ENCODE assay signal across 20 cellular contexts in the genomic region with DNA sequence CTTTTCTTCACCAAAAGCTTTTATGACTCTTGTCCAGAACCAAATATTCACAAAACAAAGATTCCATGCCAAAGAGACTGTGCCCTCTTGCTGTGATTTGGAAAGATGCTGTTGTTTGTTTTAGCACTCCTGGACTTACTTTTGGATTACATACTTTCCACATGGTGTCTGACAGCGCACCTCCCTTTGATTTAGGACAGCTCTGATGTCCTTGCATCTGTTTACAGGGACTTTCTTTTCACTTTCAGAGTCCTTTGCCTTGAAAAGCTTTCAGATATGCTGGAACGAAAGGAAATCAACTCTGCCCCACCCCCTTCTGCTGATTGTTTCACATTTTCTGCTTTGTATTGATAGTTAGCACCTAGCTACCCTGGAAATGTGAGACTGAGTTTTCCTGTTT.
DNase-seq lines count a peak whose midpoint lies in the region; ATAC-seq, FAIRE-seq and TF ChIP-seq lines count a peak whose summit lies in the region.
"Had no signal": no experiment of that assay in that cellular context is flagged by ENCODE, and none has a peak within 500 bp of the region (broad histone marks: within the 10 kb centered on the region; RNA-seq: fewer than 3 reads in every experiment).

No MANE protein-coding gene starts in this region.

- H3K9me3 ChIP-seq in keratinocyte (ENCODE audit: control insufficient read depth, low read depth, low read length), result no peaks in the 10 kb centered on the region
- no peaks in the 10 kb centered on the region for H3K9me3 ChIP-seq in stomach smooth muscle (ENCODE audit: control insufficient read depth in 2 of 2, low read length in 2 of 2)
- H3K9me3 ChIP-seq: body of pancreas, SJSA1 had no signal

- TF ChIP-seq CTCF in keratinocyte (optimal IDR thresholded peaks at IDR 0.05 in 1 of 3, IDR thresholded peaks at IDR 0.05 in 1 of 3, conservative IDR thresholded peaks at IDR 0.05 in 1 of 3; ENCODE audit: extremely low read depth in 1 of 3, insufficient read depth in 2 of 3, low read length in 3 of 3), result no peak

- no peak for FAIRE-seq in keratinocyte (lab: Jason Lieb, UNC)
- FAIRE-seq: A204.1, small intestine had no signal

- no peak for ATAC-seq in activated CD8-positive, alpha-beta memory T cell treated with anti-CD3 and anti-CD28 coated beads, Interleukin-2, amount 10 ng/mL, durations not matched to agents 7 days and 5 days
- ATAC-seq: body of pancreas had no signal

- peak overlapping the region; percentile 33 for H3K27ac ChIP-seq in keratinocyte (ENCODE audit: control insufficient read depth, insufficient read depth, low read length)
- H3K27ac ChIP-seq in stomach smooth muscle (ENCODE audit: low read length), result peak overlapping the region; percentile 46
- H3K27ac ChIP-seq: body of pancreas, SJSA1 had no signal

- no peak overlapping the region for H2AFZ ChIP-seq in keratinocyte (ENCODE audit: control insufficient read depth, low read length)

- dilution Hi-C loops in keratinocyte (cut with MboI; ENCODE audit: extremely low pct_ligation_motif_present, low sequenced_read_pairs), result no loop called here

- peaks cover 4% of the 10 kb centered on the region for H3K36me3 Mint-ChIP-seq in activated CD8-positive, alpha-beta memory T cell treated with anti-CD3 and anti-CD28 coated beads, Interleukin-2, amount 10 ng/mL, durations not matched to agents 7 days and 5 days
- peaks cover 5% of the 10 kb centered on the region for H3K36me3 Mint-ChIP-seq in T-helper 2 cell treated with Interferon-gamma antibody and Interleukin-4, amounts not matched to agents 5 μg/mL and 100 μg/mL, for 36 hours (ENCODE audit: low read depth)
- H3K36me3 Mint-ChIP-seq: CD14-positive monocyte had no signal

- peaks cover 41% of the 10 kb centered on the region for H3K4me1 ChIP-seq in keratinocyte (ENCODE audit: control insufficient read depth, extremely low read depth, insufficient read depth, low read length)
- peaks cover 13% of the 10 kb centered on the region for H3K4me1 ChIP-seq in stomach smooth muscle (ENCODE audit: control insufficient read depth, insufficient read depth, low read length)
- H3K4me1 ChIP-seq: body of pancreas had no signal

- H3K4me1 Mint-ChIP-seq in activated CD8-positive, alpha-beta memory T cell treated with anti-CD3 and anti-CD28 coated beads, Interleukin-2, amount 10 ng/mL, durations not matched to agents 7 days and 5 days, result peaks cover 47% of the 10 kb centered on the region
- H3K4me1 Mint-ChIP-seq in T-helper 2 cell treated with Interferon-gamma antibody and Interleukin-4, amounts not matched to agents 5 μg/mL and 100 μg/mL, for 36 hours (ENCODE audit: low read depth), result peaks cover 46% of the 10 kb centered on the region
- H3K4me1 Mint-ChIP-seq: CD14-positive monocyte had no signal

- H3K27me3 ChIP-seq in keratinocyte (ENCODE audit: control insufficient read depth, extremely low read depth, insufficient read depth, low read length) (no peaks in the 10 kb centered on the region), stomach smooth muscle (ENCODE audit: control insufficient read depth in 1 of 2, insufficient read depth in 2 of 2, low read length in 2 of 2) (no peaks in the 10 kb centered on the region)
- H3K27me3 ChIP-seq: body of pancreas, SJSA1 had no signal

- H4K20me1 ChIP-seq in keratinocyte (ENCODE audit: control insufficient read depth, extremely low read depth, insufficient read depth, low read length), result no peaks in the 10 kb centered on the region

- no peaks in the 10 kb centered on the region for H3K79me2 ChIP-seq in keratinocyte (ENCODE audit: control insufficient read depth, insufficient read depth, low read length)

- no peaks in the 10 kb centered on the region for H3K36me3 ChIP-seq in keratinocyte (ENCODE audit: control insufficient read depth in 2 of 2, extremely low read depth in 1 of 2, insufficient read depth in 2 of 2, low read length in 2 of 2)
- no peaks in the 10 kb centered on the region for H3K36me3 ChIP-seq in stomach smooth muscle (ENCODE audit: control insufficient read depth in 2 of 2, insufficient read depth in 2 of 2, low read length in 2 of 2)
- H3K36me3 ChIP-seq: SJSA1 had no signal

- peaks cover 27% of the 10 kb centered on the region for H3K27me3 Mint-ChIP-seq in activated CD8-positive, alpha-beta memory T cell treated with anti-CD3 and anti-CD28 coated beads, Interleukin-2, amount 10 ng/mL, durations not matched to agents 7 days and 5 days
- H3K27me3 Mint-ChIP-seq in T-helper 2 cell treated with Interferon-gamma antibody and Interleukin-4, amounts not matched to agents 5 μg/mL and 100 μg/mL, for 36 hours (ENCODE audit: low read depth), result peaks cover 3% of the 10 kb centered on the region

- no peaks in the 10 kb centered on the region for H3K9me1 ChIP-seq in keratinocyte (ENCODE audit: control insufficient read depth, extremely low read depth, insufficient read depth, low read length)

- H3K9me3 Mint-ChIP-seq in activated CD8-positive, alpha-beta memory T cell treated with anti-CD3 and anti-CD28 coated beads, Interleukin-2, amount 10 ng/mL, durations not matched to agents 7 days and 5 days (ENCODE audit: low read depth), result no peaks in the 10 kb centered on the region
- H3K9me3 Mint-ChIP-seq in T-helper 2 cell treated with Interferon-gamma antibody and Interleukin-4, amounts not matched to agents 5 μg/mL and 100 μg/mL, for 36 hours, result no peaks in the 10 kb centered on the region

- DNase-seq in activated CD8-positive, alpha-beta memory T cell treated with anti-CD3 and anti-CD28 coated beads, Interleukin-2, amount 10 ng/mL, durations not matched to agents 7 days and 5 days, result no peak
- DNase-seq in activated CD8-positive, alpha-beta memory T cell treated with anti-CD3 and anti-CD28 coated beads for 24 hours, result no peak
- no peak for DNase-seq in T-helper 2 cell treated with Interferon-gamma antibody and Interleukin-4, amounts not matched to agents 5 μg/mL and 100 μg/mL, for 36 hours (ENCODE audit: low spot score)
- no peak for DNase-seq in keratinocyte (ENCODE audit: low read depth, low spot score)
- no peak for DNase-seq in occipital lobe (lab: John Stamatoyannopoulos, UW)
- DNase-seq in DMS53 treated with DMSO at 0.1 percent for 48 hours (lab: John Stamatoyannopoulos, UW; ENCODE audit: unreplicated experiment), result no peak
- DNase-seq in stimulated activated naive CD4-positive, alpha-beta T cell (lab: John Stamatoyannopoulos, UW), result no peak
- DNase-seq: activated CD4-positive, alpha-beta T cell treated with anti-CD3 and anti-CD28 coated beads, Interleukin-2, amount 50 U/mL, for 4 hours; activated gamma-delta T cell; body of pancreas; effector memory CD4-positive, alpha-beta T cell; foreskin fibroblast; KG1; NCI-H2227 treated with DMSO at 0.1 percent for 48 hours; NK-92 treated with Interleukin-12 subunit alpha and Interleukin-12 subunit beta, amount 100 ng/mL, for 24 hours; small intestine had no signal

- H3K9ac ChIP-seq in keratinocyte (ENCODE audit: control insufficient read depth, extremely low read depth, insufficient read depth, low read length) (no peak overlapping the region), stomach smooth muscle (ENCODE audit: low read length in 2 of 2) (no peak overlapping the region)

- H3K4me2 ChIP-seq in keratinocyte (ENCODE audit: control insufficient read depth, extremely low read depth, insufficient read depth, low read depth, low read length), result peak overlapping the region; percentile 69

- H3K27ac Mint-ChIP-seq in activated CD8-positive, alpha-beta memory T cell treated with anti-CD3 and anti-CD28 coated beads, Interleukin-2, amount 10 ng/mL, durations not matched to agents 7 days and 5 days, result peak overlapping the region; percentile 79
- H3K27ac Mint-ChIP-seq in T-helper 2 cell treated with Interferon-gamma antibody and Interleukin-4, amounts not matched to agents 5 μg/mL and 100 μg/mL, for 36 hours, result peak overlapping the region; percentile 26
- H3K27ac Mint-ChIP-seq: CD14-positive monocyte had no signal

- H3K4me3 Mint-ChIP-seq in activated CD8-positive, alpha-beta memory T cell treated with anti-CD3 and anti-CD28 coated beads, Interleukin-2, amount 10 ng/mL, durations not matched to agents 7 days and 5 days, result no peak overlapping the region
- peak overlapping the region; percentile 28 for H3K4me3 Mint-ChIP-seq in T-helper 2 cell treated with Interferon-gamma antibody and Interleukin-4, amounts not matched to agents 5 μg/mL and 100 μg/mL, for 36 hours
- H3K4me3 Mint-ChIP-seq: CD14-positive monocyte had no signal

- CTCF ChIA-PET in activated CD8-positive, alpha-beta memory T cell treated with anti-CD3 and anti-CD28 coated beads, Interleukin-2, amount 10 ng/mL, durations not matched to agents 7 days and 5 days (lab: Charles Lee), result interaction anchor here (1.0 to 1.9 kb wide), 3 partner anchors 10 to 67 kb away, joined by 5 to 6 read pairs (median 5); no protein-coding TSS in a partner anchor

- H3K4me3 ChIP-seq in keratinocyte (ENCODE audit: control insufficient read depth in 2 of 3, extremely low read depth in 1 of 3, insufficient read depth in 2 of 3, low read depth in 1 of 3, low read length in 3 of 3), result no peak overlapping the region
- H3K4me3 ChIP-seq in stomach smooth muscle (ENCODE audit: low read length in 2 of 2), result peak overlapping the region; percentile 16 to 21
- H3K4me3 ChIP-seq: body of pancreas, SJSA1 had no signal

Comparison
In these comparisons a context has a peak if more than half of its experiments do, and no peak if none do; other contexts are left out.
1. H3K4me3 ChIP-seq: peak in stomach smooth muscle (2 of 2); none in keratinocyte (0 of 3).